In the genomic region with DNA sequence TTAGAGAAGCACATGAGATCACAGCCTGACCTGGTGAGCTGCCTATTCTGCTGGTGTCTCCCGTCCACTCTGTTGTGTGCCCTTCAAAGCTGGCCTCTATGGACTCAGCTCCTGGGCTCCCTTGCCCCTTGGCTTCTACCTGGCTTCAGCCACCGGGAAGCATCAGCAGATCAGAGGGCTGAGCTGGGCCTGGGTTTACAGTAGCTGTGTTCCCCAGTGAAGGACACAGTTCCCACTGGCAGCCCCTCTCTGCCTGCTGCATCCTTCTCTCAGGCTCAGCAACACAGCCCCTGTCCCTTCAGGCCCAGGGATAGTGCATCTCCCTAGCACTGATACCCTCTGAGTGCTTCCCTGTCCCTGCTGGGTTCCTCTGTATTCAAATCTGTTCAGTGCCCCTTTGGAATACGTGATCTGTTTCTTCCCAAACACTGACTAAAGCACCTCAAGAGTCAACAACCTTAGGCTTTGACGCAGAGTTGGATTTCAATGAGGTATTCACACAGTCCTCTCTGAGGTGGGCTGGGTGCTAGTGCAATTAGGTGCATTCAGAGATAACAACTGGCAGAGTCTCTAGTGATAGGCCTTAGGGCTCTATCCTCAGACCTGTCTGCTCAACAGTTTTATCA, we compare ENCODE assay signal across 17 cellular contexts.
DNase-seq lines count a peak whose midpoint lies in the region; ATAC-seq and TF ChIP-seq lines count a peak whose summit lies in the region.
"Had no signal": no experiment of that assay in that cellular context is flagged by ENCODE, and none has a peak within 500 bp of the region (broad histone marks: within the 10 kb centered on the region; RNA-seq: fewer than 3 reads in every experiment).

No MANE protein-coding gene starts in this region.

- H3K36me3 Mint-ChIP-seq in activated CD8-positive, alpha-beta memory T cell treated with anti-CD3 and anti-CD28 coated beads, Interleukin-2, amount 10 ng/mL, durations not matched to agents 7 days and 5 days, result no peaks in the 10 kb centered on the region
- H3K36me3 Mint-ChIP-seq in activated CD4-positive, alpha-beta memory T cell treated with anti-CD3 and anti-CD28 coated beads, Interleukin-2, amount 10 ng/mL, durations not matched to agents 7 days and 5 days (ENCODE audit: low read depth), result no peaks in the 10 kb centered on the region
- H3K36me3 Mint-ChIP-seq: CD8-positive, alpha-beta T cell had no signal

- H3K4me1 ChIP-seq in mesendoderm (ENCODE audit: control insufficient read depth, low read depth, low read length), result peaks cover 5% of the 10 kb centered on the region
- no peaks in the 10 kb centered on the region for H3K4me1 ChIP-seq in PC-3 (ENCODE audit: insufficient read depth, low read length)

- peaks cover 21% of the 10 kb centered on the region for H3K27me3 Mint-ChIP-seq in activated CD8-positive, alpha-beta memory T cell treated with anti-CD3 and anti-CD28 coated beads, Interleukin-2, amount 10 ng/mL, durations not matched to agents 7 days and 5 days
- peaks cover 15% of the 10 kb centered on the region for H3K27me3 Mint-ChIP-seq in activated CD4-positive, alpha-beta memory T cell treated with anti-CD3 and anti-CD28 coated beads, Interleukin-2, amount 10 ng/mL, durations not matched to agents 7 days and 5 days

- WGBS in mesendoderm (ENCODE audit: extremely low coverage, insufficient coverage, low lambda C conversion rate), result no CpG with 5 or more reads among the region's 4 CpGs

- CTCF ChIA-PET in activated CD8-positive, alpha-beta memory T cell treated with anti-CD3 and anti-CD28 coated beads, Interleukin-2, amount 10 ng/mL, durations not matched to agents 7 days and 5 days (lab: Charles Lee), result no interaction called here
- CTCF ChIA-PET in activated CD4-positive, alpha-beta memory T cell treated with anti-CD3 and anti-CD28 coated beads, Interleukin-2, amount 10 ng/mL, durations not matched to agents 7 days and 5 days (lab: Charles Lee), result interaction anchor here (0.9 kb wide), 1 partner anchor 143 kb away, joined by 4 read pairs; no protein-coding TSS in a partner anchor
- CTCF ChIA-PET in PC-3 (lab: Charles Lee), result no interaction called here

- no peaks in the 10 kb centered on the region for H4K20me1 ChIP-seq in PC-3 (ENCODE audit: low read length)

- H3K79me2 ChIP-seq in mesendoderm (ENCODE audit: control insufficient read depth, insufficient read depth, low read length), result no peaks in the 10 kb centered on the region
- no peaks in the 10 kb centered on the region for H3K79me2 ChIP-seq in PC-3 (ENCODE audit: low read length)

- H3K27ac Mint-ChIP-seq in activated CD8-positive, alpha-beta memory T cell treated with anti-CD3 and anti-CD28 coated beads, Interleukin-2, amount 10 ng/mL, durations not matched to agents 7 days and 5 days, result no peak overlapping the region
- H3K27ac Mint-ChIP-seq in activated CD4-positive, alpha-beta memory T cell treated with anti-CD3 and anti-CD28 coated beads, Interleukin-2, amount 10 ng/mL, durations not matched to agents 7 days and 5 days, result no peak overlapping the region
- H3K27ac Mint-ChIP-seq: CD8-positive, alpha-beta T cell; GM23338 had no signal

- no peaks in the 10 kb centered on the region for H3K9me2 ChIP-seq in PC-3 (replicated peaks; ENCODE audit: low read length)

- no peak overlapping the region for H3K4me3 ChIP-seq in mesendoderm (ENCODE audit: low read length)
- H3K4me3 ChIP-seq in PC-3 (ENCODE audit: low read length), result no peak overlapping the region
- H3K4me3 ChIP-seq: BLaER1 treated with 17β-estradiol and CSF1 and Interleukin-3, amounts not matched to agents 10 nM and 100 nM; GM23338; K562 had no signal

- no peaks in the 10 kb centered on the region for H3K4me1 Mint-ChIP-seq in activated CD8-positive, alpha-beta memory T cell treated with anti-CD3 and anti-CD28 coated beads, Interleukin-2, amount 10 ng/mL, durations not matched to agents 7 days and 5 days
- no peaks in the 10 kb centered on the region for H3K4me1 Mint-ChIP-seq in activated CD4-positive, alpha-beta memory T cell treated with anti-CD3 and anti-CD28 coated beads, Interleukin-2, amount 10 ng/mL, durations not matched to agents 7 days and 5 days

- POLR2A ChIA-PET in activated CD4-positive, alpha-beta memory T cell treated with anti-CD3 and anti-CD28 coated beads, Interleukin-2, amount 10 ng/mL, durations not matched to agents 7 days and 5 days (lab: Charles Lee), result no interaction called here
- POLR2A ChIA-PET in PC-3 (lab: Charles Lee; ENCODE audit: unreplicated experiment), result no interaction called here

- H3K27me3 ChIP-seq in mesendoderm (ENCODE audit: insufficient read depth, low read length, poor library complexity) (no peaks in the 10 kb centered on the region), PC-3 (ENCODE audit: low read length) (no peaks in the 10 kb centered on the region)
- H3K27me3 ChIP-seq: BLaER1 treated with 17β-estradiol and CSF1 and Interleukin-3, amounts not matched to agents 10 nM and 100 nM had no signal

- TF ChIP-seq CTCF in PC-3 (conservative IDR thresholded peaks at IDR 0.05; ENCODE audit: low read depth, low read length), result no peak

- H4K8ac ChIP-seq in mesendoderm (ENCODE audit: low read depth, low read length), result no peak overlapping the region

- no peak for ATAC-seq in activated CD8-positive, alpha-beta memory T cell treated with anti-CD3 and anti-CD28 coated beads, Interleukin-2, amount 10 ng/mL, durations not matched to agents 7 days and 5 days
- no peak for ATAC-seq in PC-3
- ATAC-seq: CD8-positive, alpha-beta T cell; GM23338; K562 had no signal

- H4K5ac ChIP-seq in mesendoderm (ENCODE audit: low read length), result no peak overlapping the region

- no peak overlapping the region for H2AK5ac ChIP-seq in mesendoderm (ENCODE audit: low read length)

- no peaks in the 10 kb centered on the region for H3K9me3 Mint-ChIP-seq in activated CD8-positive, alpha-beta memory T cell treated with anti-CD3 and anti-CD28 coated beads, Interleukin-2, amount 10 ng/mL, durations not matched to agents 7 days and 5 days (ENCODE audit: low read depth)
- no peaks in the 10 kb centered on the region for H3K9me3 Mint-ChIP-seq in activated CD4-positive, alpha-beta memory T cell treated with anti-CD3 and anti-CD28 coated beads, Interleukin-2, amount 10 ng/mL, durations not matched to agents 7 days and 5 days
- H3K9me3 Mint-ChIP-seq: CD8-positive, alpha-beta T cell; GM23338 had no signal

- intact Hi-C loops in PC-3 (cut with micrococcal nuclease), result no loop called here

- no peak overlapping the region for H3K18ac ChIP-seq in mesendoderm (ENCODE audit: low read length)

- no peak overlapping the region for H2BK5ac ChIP-seq in mesendoderm (ENCODE audit: low read length)

- peak; percentile 33 for DNase-seq in activated CD8-positive, alpha-beta memory T cell treated with anti-CD3 and anti-CD28 coated beads, Interleukin-2, amount 10 ng/mL, durations not matched to agents 7 days and 5 days
- DNase-seq in activated CD8-positive, alpha-beta memory T cell treated with anti-CD3 and anti-CD28 coated beads, Interleukin-2, amount 50 U/mL, for 48 hours, result no peak
- DNase-seq in NCI-H345 (lab: John Stamatoyannopoulos, UW) (peak; percentile 45), mesendoderm (peak; percentile 33), NCI-H526 (lab: John Stamatoyannopoulos, UW) (no peak), PC-3 (no peak)
- no peak for DNase-seq in activated CD4-positive, alpha-beta memory T cell treated with anti-CD3 and anti-CD28 coated beads, Interleukin-2, amount 10 ng/mL, durations not matched to agents 7 days and 5 days
- DNase-seq: Calu3, NCI-H2029, NCI-H2171, NCI-H748 treated with DMSO at 0.1 percent for 48 hours, OCI-M1, SHP77 treated with DMSO at 0.1 percent for 48 hours had no signal

- no peaks in the 10 kb centered on the region for H3F3A ChIP-seq in PC-3 (ENCODE audit: low read length, unreplicated experiment)

- no peaks in the 10 kb centered on the region for H3K9me3 ChIP-seq in PC-3 (ENCODE audit: low read length)
- H3K9me3 ChIP-seq: BLaER1 treated with 17β-estradiol and CSF1 and Interleukin-3, amounts not matched to agents 10 nM and 100 nM had no signal

- H3K4me2 ChIP-seq in mesendoderm (ENCODE audit: low read length) (no peak overlapping the region), PC-3 (ENCODE audit: low read length) (no peak overlapping the region)
- H3K4me2 ChIP-seq: BLaER1 treated with 17β-estradiol and CSF1 and Interleukin-3, amounts not matched to agents 10 nM and 100 nM; GM23338 had no signal

- no peak overlapping the region for H3K4ac ChIP-seq in mesendoderm (ENCODE audit: low read depth, low read length)

- no peak overlapping the region for H2BK15ac ChIP-seq in mesendoderm (replicated peaks; ENCODE audit: low read depth)

- no peak overlapping the region for H2BK120ac ChIP-seq in mesendoderm (ENCODE audit: low read depth, low read length)

- H3K36me3 ChIP-seq in mesendoderm (ENCODE audit: control insufficient read depth, insufficient read depth, low read length), result no peaks in the 10 kb centered on the region
- no peaks in the 10 kb centered on the region for H3K36me3 ChIP-seq in PC-3 (ENCODE audit: low read depth, low read length)
- H3K36me3 ChIP-seq: BLaER1 treated with 17β-estradiol and CSF1 and Interleukin-3, amounts not matched to agents 10 nM and 100 nM had no signal

- no peak overlapping the region for H3K23ac ChIP-seq in mesendoderm (ENCODE audit: low read length)

- no peak overlapping the region for H2AFZ ChIP-seq in PC-3 (ENCODE audit: low read length)
- H2AFZ ChIP-seq: GM23338 had no signal

- H3K56ac ChIP-seq in mesendoderm (ENCODE audit: low read length), result no peak overlapping the region

- BruUV-seq in PC-3 (replicated peaks; lab: Mats Ljungman, UMichigan), result no TSS peak

- H3K27ac ChIP-seq in mesendoderm (ENCODE audit: low read depth, low read length) (no peak overlapping the region), PC-3 (ENCODE audit: low read length) (no peak overlapping the region)
- H3K27ac ChIP-seq: BLaER1 treated with 17β-estradiol and CSF1 and Interleukin-3, amounts not matched to agents 10 nM and 100 nM had no signal

- H3K4me3 Mint-ChIP-seq in activated CD8-positive, alpha-beta memory T cell treated with anti-CD3 and anti-CD28 coated beads, Interleukin-2, amount 10 ng/mL, durations not matched to agents 7 days and 5 days, result no peak overlapping the region
- H3K4me3 Mint-ChIP-seq in activated CD4-positive, alpha-beta memory T cell treated with anti-CD3 and anti-CD28 coated beads, Interleukin-2, amount 10 ng/mL, durations not matched to agents 7 days and 5 days, result no peak overlapping the region
- H3K4me3 Mint-ChIP-seq: CD8-positive, alpha-beta T cell; GM23338 had no signal

- H3K79me1 ChIP-seq in mesendoderm (ENCODE audit: low read length), result no peaks in the 10 kb centered on the region

- H3K9ac ChIP-seq in mesendoderm (ENCODE audit: low read length) (no peak overlapping the region), PC-3 (ENCODE audit: low read length) (no peak overlapping the region)
- H3K9ac ChIP-seq: BLaER1 treated with 17β-estradiol and CSF1 and Interleukin-3, amounts not matched to agents 10 nM and 100 nM had no signal

Comparison
In these comparisons a context has a peak if more than half of its experiments do, and no peak if none do; other contexts are left out.
1. DNase-seq: peak in activated CD8-positive, alpha-beta memory T cell treated with anti-CD3 and anti-CD28 coated beads, Interleukin-2, amount 10 ng/mL, durations not matched to agents 7 days and 5 days (single experiment), NCI-H345 (single experiment) and mesendoderm (single experiment); none in activated CD8-positive, alpha-beta memory T cell treated with anti-CD3 and anti-CD28 coated beads, Interleukin-2, amount 50 U/mL, for 48 hours (single experiment), NCI-H526 (0 of 2), activated CD4-positive, alpha-beta memory T cell treated with anti-CD3 and anti-CD28 coated beads, Interleukin-2, amount 10 ng/mL, durations not matched to agents 7 days and 5 days (single experiment) and PC-3 (single experiment).